In genomic region chr4:185734214-185734613, GRCh38 we compare ENCODE assay signal across 9 cellular contexts.
DNase-seq lines count a peak whose midpoint lies in the region; ATAC-seq, FAIRE-seq and TF ChIP-seq lines count a peak whose summit lies in the region.
"Had no signal": no experiment of that assay in that cellular context is flagged by ENCODE, and none has a peak within 500 bp of the region (broad histone marks: within the 10 kb centered on the region; RNA-seq: fewer than 3 reads in every experiment).

No MANE protein-coding gene starts in this region.

- H3K27me3 Mint-ChIP-seq in activated T-helper 2 cell treated with anti-CD3 and anti-CD28 coated beads, Interferon-gamma antibody, Interleukin-2, Interleukin-4, amounts not matched to agents 10 μg/mL and 5 μg/mL and 100 μg/mL, durations not matched to agents 14 hours and 24 hours and 36 hours (ENCODE audit: low read depth): peaks cover 4% of the 10 kb centered on the region

- H2AFZ ChIP-seq in endothelial cell of umbilical vein (ENCODE audit: low read depth, low read length): no peak overlapping the region
- no peak overlapping the region for H2AFZ ChIP-seq in SK-N-SH (ENCODE audit: low read depth)

- peak; percentile 59 for ATAC-seq in GM18511 (IDR thresholded peaks at IDR 0.05; ENCODE audit: unreplicated experiment)
- peak; percentile 61 for ATAC-seq in GM21576 (IDR thresholded peaks at IDR 0.05; ENCODE audit: unreplicated experiment)
- peak; percentile 55 for ATAC-seq in HG03469 (IDR thresholded peaks at IDR 0.05; ENCODE audit: unreplicated experiment)

- H3K4me2 ChIP-seq in endothelial cell of umbilical vein (ENCODE audit: insufficient read depth, low read length): no peak overlapping the region
- no peak overlapping the region for H3K4me2 ChIP-seq in SK-N-SH

- H3K9me2 ChIP-seq in SK-N-SH: no peaks in the 10 kb centered on the region

- H3F3A ChIP-seq in SK-N-SH (replicated peaks; ENCODE audit: insufficient read depth): peaks cover 8% of the 10 kb centered on the region

- no peak for TF ChIP-seq CTCF in endothelial cell of umbilical vein (IDR thresholded peaks at IDR 0.05; ENCODE audit: extremely low read depth in 1 of 2, insufficient read depth in 1 of 2, low read depth in 1 of 2, low read length in 2 of 2)
- TF ChIP-seq CTCF in SK-N-SH (IDR thresholded peaks at IDR 0.05): no peak

- H3K36me3 ChIP-seq in endothelial cell of umbilical vein (ENCODE audit: control insufficient read depth in 2 of 2, extremely low read depth in 1 of 2, insufficient read depth in 2 of 2, low read length in 2 of 2) (peaks cover 0 to 3% of the 10 kb centered on the region in 2 experiments), SK-N-SH (replicated peaks in 1 of 2; ENCODE audit: control insufficient read depth in 1 of 2, insufficient read depth in 2 of 2, low read length in 1 of 2) (no peaks in the 10 kb centered on the region)

- H3K79me2 ChIP-seq in endothelial cell of umbilical vein (ENCODE audit: control insufficient read depth, insufficient read depth, low read length) (no peaks in the 10 kb centered on the region), SK-N-SH (ENCODE audit: insufficient read depth) (no peaks in the 10 kb centered on the region)

- no peak for DNase-seq in endothelial cell of umbilical vein (ENCODE audit: low read depth, low spot score)
- no peak for DNase-seq in activated CD4-positive, alpha-beta T cell treated with anti-CD3 and anti-CD28 coated beads for 1 hour
- no peak for DNase-seq in SK-N-SH
- no peak for DNase-seq in activated T-helper 2 cell treated with anti-CD3 and anti-CD28 coated beads, Interferon-gamma antibody, Interleukin-2, Interleukin-4, amounts not matched to agents 10 μg/mL and 5 μg/mL and 100 μg/mL, durations not matched to agents 14 hours and 24 hours and 36 hours (ENCODE audit: low spot score)
- no peak for DNase-seq in DMS53 (lab: John Stamatoyannopoulos, UW)

- no TSS peak for BruUV-seq in endothelial cell of umbilical vein (replicated peaks; lab: Mats Ljungman, UMichigan)

- CTCF ChIA-PET in endothelial cell of umbilical vein (lab: Charles Lee): interaction anchor here (1.1 to 2.0 kb wide), 4 partner anchors 12 to 287 kb away, joined by 3 to 7 read pairs (median 4); no protein-coding TSS in a partner anchor
- CTCF ChIA-PET in SK-N-SH (lab: Yijun Ruan, JAX): interaction anchor here (1.2 kb wide), 1 partner anchor 94 kb away, joined by 3 read pairs; no protein-coding TSS in a partner anchor

- H4K20me1 ChIP-seq in endothelial cell of umbilical vein (replicated peaks; ENCODE audit: control insufficient read depth, extremely low read depth, insufficient read depth, low read length): no peaks in the 10 kb centered on the region
- no peaks in the 10 kb centered on the region for H4K20me1 ChIP-seq in SK-N-SH (ENCODE audit: insufficient read depth)

- H3K4me1 Mint-ChIP-seq in activated T-helper 2 cell treated with anti-CD3 and anti-CD28 coated beads, Interferon-gamma antibody, Interleukin-2, Interleukin-4, amounts not matched to agents 10 μg/mL and 5 μg/mL and 100 μg/mL, durations not matched to agents 14 hours and 24 hours and 36 hours (ENCODE audit: low read depth): no peaks in the 10 kb centered on the region

- H3K4me3 Mint-ChIP-seq in activated T-helper 2 cell treated with anti-CD3 and anti-CD28 coated beads, Interferon-gamma antibody, Interleukin-2, Interleukin-4, amounts not matched to agents 10 μg/mL and 5 μg/mL and 100 μg/mL, durations not matched to agents 14 hours and 24 hours and 36 hours (ENCODE audit: low read depth): no peak overlapping the region
- H3K4me3 Mint-ChIP-seq: activated naive CD8-positive, alpha-beta T cell had no signal

- intact Hi-C loops in endothelial cell of umbilical vein (cut with micrococcal nuclease): no loop called here
- intact Hi-C loops in activated T-helper 2 cell treated with anti-CD3 and anti-CD28 coated beads, Interferon-gamma antibody, Interleukin-2, Interleukin-4, amounts not matched to agents 10 μg/mL and 5 μg/mL and 100 μg/mL, durations not matched to agents 14 hours and 24 hours and 36 hours (cut with micrococcal nuclease): no loop called here

- H3K9ac ChIP-seq in endothelial cell of umbilical vein (replicated peaks; ENCODE audit: extremely low read depth, insufficient read depth, low read length) (no peak overlapping the region), SK-N-SH (no peak overlapping the region)

- H3K9me1 ChIP-seq in endothelial cell of umbilical vein (replicated peaks; ENCODE audit: control insufficient read depth, extremely low read depth, insufficient read depth, low read length): no peaks in the 10 kb centered on the region

- no peak for TF ChIP-seq RAD21 in SK-N-SH (IDR thresholded peaks at IDR 0.05; ENCODE audit: low read length)

- H3K27me3 ChIP-seq in endothelial cell of umbilical vein (ENCODE audit: control insufficient read depth in 2 of 2, insufficient read depth in 2 of 2, low read length in 2 of 2) (no peaks in the 10 kb centered on the region), SK-N-SH (ENCODE audit: insufficient read depth) (no peaks in the 10 kb centered on the region)

- no peaks in the 10 kb centered on the region for H3K36me3 Mint-ChIP-seq in activated T-helper 2 cell treated with anti-CD3 and anti-CD28 coated beads, Interferon-gamma antibody, Interleukin-2, Interleukin-4, amounts not matched to agents 10 μg/mL and 5 μg/mL and 100 μg/mL, durations not matched to agents 14 hours and 24 hours and 36 hours (ENCODE audit: low read depth)
- H3K36me3 Mint-ChIP-seq: activated naive CD8-positive, alpha-beta T cell had no signal

- TF ChIP-seq EP300 in SK-N-SH (IDR thresholded peaks at IDR 0.05; ENCODE audit: borderline replicate concordance in 1 of 2, low read depth in 1 of 2, low read length in 1 of 2): no peak

- H3K4me3 ChIP-seq in endothelial cell of umbilical vein (replicated peaks in 1 of 3; ENCODE audit: insufficient read depth in 1 of 3, low read depth in 1 of 3, low read length in 3 of 3) (no peak overlapping the region), SK-N-SH (ENCODE audit: low read depth in 2 of 2, low read length in 1 of 2) (no peak overlapping the region)

- H3K9me3 ChIP-seq in endothelial cell of umbilical vein (replicated peaks; ENCODE audit: control insufficient read depth, insufficient read depth, low read length) (no peaks in the 10 kb centered on the region), SK-N-SH (no peaks in the 10 kb centered on the region)

- POLR2A ChIA-PET in endothelial cell of umbilical vein (lab: Charles Lee): interaction anchor here (0.6 kb wide), 1 partner anchor 349 kb away, joined by 3 read pairs; no protein-coding TSS in a partner anchor
- POLR2A ChIA-PET in SK-N-SH (lab: Yijun Ruan, JAX): no interaction called here

- dilution Hi-C loops in endothelial cell of umbilical vein (cut with MboI; ENCODE audit: extremely low pct_ligation_motif_present, low sequenced_read_pairs): no loop called here

- WGBS in SK-N-SH (ENCODE audit: low lambda C conversion rate): 90% methylated on average over 5 of the region's 5 CpGs

- FAIRE-seq in endothelial cell of umbilical vein (lab: Jason Lieb, UNC): no peak

- no peak for TF ChIP-seq POLR2A in endothelial cell of umbilical vein (IDR thresholded peaks at IDR 0.05; ENCODE audit: low read depth, low read length)

- H3K27ac Mint-ChIP-seq in activated T-helper 2 cell treated with anti-CD3 and anti-CD28 coated beads, Interferon-gamma antibody, Interleukin-2, Interleukin-4, amounts not matched to agents 10 μg/mL and 5 μg/mL and 100 μg/mL, durations not matched to agents 14 hours and 24 hours and 36 hours: no peak overlapping the region
- H3K27ac Mint-ChIP-seq: activated naive CD8-positive, alpha-beta T cell had no signal

- peaks cover 38% of the 10 kb centered on the region for H3K4me1 ChIP-seq in endothelial cell of umbilical vein (ENCODE audit: control insufficient read depth, extremely low read depth, insufficient read depth, low read length)
- peaks cover 6 to 7% of the 10 kb centered on the region in 2 experiments; a peak in 3 of 4 replicates for H3K4me1 ChIP-seq in SK-N-SH (ENCODE audit: control insufficient read depth in 1 of 2, insufficient read depth in 2 of 2, low read depth in 1 of 2, low read length in 1 of 2)

- H3K27ac ChIP-seq in endothelial cell of umbilical vein (ENCODE audit: insufficient read depth, low read depth, low read length): no peak overlapping the region
- no peak overlapping the region for H3K27ac ChIP-seq in SK-N-SH (ENCODE audit: low read depth in 2 of 2, low read length in 1 of 2)

- H3K9me3 Mint-ChIP-seq in activated T-helper 2 cell treated with anti-CD3 and anti-CD28 coated beads, Interferon-gamma antibody, Interleukin-2, Interleukin-4, amounts not matched to agents 10 μg/mL and 5 μg/mL and 100 μg/mL, durations not matched to agents 14 hours and 24 hours and 36 hours: no peaks in the 10 kb centered on the region

TF ChIP-seq in endothelial cell of umbilical vein, 7 proteins besides CTCF, POLR2A, EP300 and RAD21:
- TF ChIP-seq FOS (IDR thresholded peaks at IDR 0.05; ENCODE audit: borderline replicate concordance, insufficient read depth, low read length): peak; percentile 11
- no peak for TF ChIP-seq GATA2 (IDR thresholded peaks at IDR 0.05; ENCODE audit: insufficient read depth, insufficient read length, low read depth, low read length)
TF ChIP-seq in endothelial cell of umbilical vein: peak in this region for 1.

TF ChIP-seq in SK-N-SH, 30 proteins besides CTCF, POLR2A, EP300 and RAD21 (continues in another document):
- TF ChIP-seq NFIC (IDR thresholded peaks at IDR 0.05; ENCODE audit: borderline replicate concordance) (no peak), FOXJ3 (CRISPR knock-in tag; IDR thresholded peaks at IDR 0.05) (no peak), YY1 (IDR thresholded peaks at IDR 0.05; ENCODE audit: low read depth) (no peak), FOSL2 (IDR thresholded peaks at IDR 0.05; ENCODE audit: borderline replicate concordance, low read depth) (no peak), TEAD4 (IDR thresholded peaks at IDR 0.05; ENCODE audit: borderline replicate concordance, insufficient read depth) (no peak), POLR2AphosphoS5 (IDR thresholded peaks at IDR 0.05; ENCODE audit: low read depth, low read length) (no peak), MEF2A (IDR thresholded peaks at IDR 0.05; ENCODE audit: borderline replicate concordance, low read depth) (no peak), ELF1 (IDR thresholded peaks at IDR 0.05) (no peak), SIN3A (IDR thresholded peaks at IDR 0.05; ENCODE audit: borderline replicate concordance, low read depth, low read length) (no peak), IRF3 (IDR thresholded peaks at IDR 0.05; ENCODE audit: low read depth, low read length) (no peak)
